ENCODE assay signal across 1 cellular context in genomic region chr2:96556441-96557330, GRCh38.
TF ChIP-seq lines count a peak whose summit lies in the region.

No MANE protein-coding gene starts in this region.

TF ChIP-seq in K562, 482 proteins besides CTCF, POLR2A, EP300 and RAD21 (continued from another document):
- TF ChIP-seq PBX2 (CRISPR knock-in tag; IDR thresholded peaks at IDR 0.05; ENCODE audit: low read depth) (no peak), PBX2 (tag; conservative IDR thresholded peaks at IDR 0.05; ENCODE audit: low read depth) (peak; percentile 51; the same call in 1 of the 2 replicates), CREM (IDR thresholded peaks at IDR 0.05; ENCODE audit: low read depth) (peak; percentile 57), NR2C2 (CRISPR knock-in tag; IDR thresholded peaks at IDR 0.05) (no peak), NR2C2 (tag; IDR thresholded peaks at IDR 0.05) (peak; percentile 43; the same call in 1 of the 2 replicates), CEBPG (CRISPR knock-in tag; IDR thresholded peaks at IDR 0.05) (peak; percentile 71), CEBPG (tag; conservative IDR thresholded peaks at IDR 0.05 in 1 of 2, IDR thresholded peaks at IDR 0.05 in 1 of 2) (peak in 1 of 2 experiments; percentile 94; a peak in 2 of 4 replicates)
